8 cellular contexts compared by ENCODE assay signal in genomic region chr19:14361824-14362223, GRCh38. TPM values are rescaled to one million over a fixed set of nuclear protein-coding genes. Genes with fewer than 3 reads are reported as not detected.
A peak's percentile ranks its signal among the peaks of the same experiment; 100 is the strongest.
DNase-seq lines count a peak whose midpoint lies in the region; ATAC-seq and TF ChIP-seq lines count a peak whose summit lies in the region.

No MANE protein-coding gene starts in this region.

- ATAC-seq in activated B cell treated with CpG ODN at 0.5 μM for 24 hours (ENCODE audit: low read depth) (peak; percentile 58), HG03457 (IDR thresholded peaks at IDR 0.05; ENCODE audit: unreplicated experiment) (no peak)

- H3K9ac ChIP-seq in iPS-20b (ENCODE audit: low read depth, low read length) = peak overlapping the region; percentile 6; the same call in 1 of the 2 replicates

- peak overlapping the region; percentile 69 for H3K27ac Mint-ChIP-seq in activated B cell treated with CpG ODN at 0.5 μM for 24 hours

- DNase-seq in CD1c-positive myeloid dendritic cell (ENCODE audit: extremely low spot score) (peak; percentile 43), H7 (peak; percentile 82), activated B cell treated with CpG ODN at 0.5 μM for 24 hours (no peak), cortex of kidney (lab: John Stamatoyannopoulos, UW) (no peak), dorsolateral prefrontal cortex (no peak), NCI-H446 treated with DMSO at 0.1 percent for 48 hours (lab: John Stamatoyannopoulos, UW) (no peak)

- peak overlapping the region; percentile 63 for H3K4me3 Mint-ChIP-seq in activated B cell treated with CpG ODN at 0.5 μM for 24 hours

- H3K4me3 ChIP-seq in H7 (ENCODE audit: insufficient read depth, low read depth, low read length) (no peak overlapping the region), iPS-20b (ENCODE audit: low read length) (no peak overlapping the region), dorsolateral prefrontal cortex (no peak overlapping the region)

- POLR2A ChIA-PET in activated B cell treated with CpG ODN at 0.5 μM for 24 hours (lab: Charles Lee) = interaction anchor here (0.6 to 19.6 kb wide), 14 partner anchors 14 to 696 kb away, joined by 3 to 342 read pairs (median 8); partner anchors contain the start of genes ADGRE5 and ASF1B

- H3K27ac ChIP-seq in iPS-20b (ENCODE audit: low read length) (no peak overlapping the region), dorsolateral prefrontal cortex (no peak overlapping the region)

- no peaks in the 10 kb centered on the region for H3K27me3 ChIP-seq in H7 (ENCODE audit: control insufficient read depth, insufficient read depth, low read length)
- H3K27me3 ChIP-seq in iPS-20b (ENCODE audit: insufficient read depth, low read length) = no peaks in the 10 kb centered on the region
- H3K27me3 ChIP-seq in dorsolateral prefrontal cortex = no peaks in the 10 kb centered on the region

- no peak for TF ChIP-seq CTCF in activated B cell treated with CpG ODN at 0.5 μM for 24 hours (IDR thresholded peaks at IDR 0.05)
- peak in 1 of 56 donors; percentile 7 for TF ChIP-seq CTCF in dorsolateral prefrontal cortex (IDR thresholded peaks at IDR 0.05 in 54 of 56, conservative IDR thresholded peaks at IDR 0.05 in 2 of 56; ENCODE audit: low read depth in 1 of 56, partially characterized antibody in 56 of 56)

- H3K4me1 ChIP-seq in iPS-20b (ENCODE audit: insufficient read depth, low read length) = no peaks in the 10 kb centered on the region

- H3K36me3 ChIP-seq in H7 (replicated peaks; ENCODE audit: control insufficient read depth, insufficient read depth, low read length) (no peaks in the 10 kb centered on the region), iPS-20b (ENCODE audit: insufficient read depth, low read depth, low read length) (no peaks in the 10 kb centered on the region)

- H3K4me1 Mint-ChIP-seq in activated B cell treated with CpG ODN at 0.5 μM for 24 hours = peaks cover 43% of the 10 kb centered on the region

- H3K9me3 ChIP-seq in iPS-20b (ENCODE audit: insufficient read depth, low read depth, low read length) = no peaks in the 10 kb centered on the region

- H3K9me3 Mint-ChIP-seq in activated B cell treated with CpG ODN at 0.5 μM for 24 hours = no peaks in the 10 kb centered on the region

- H3K36me3 Mint-ChIP-seq in activated B cell treated with CpG ODN at 0.5 μM for 24 hours (ENCODE audit: low read depth) = no peaks in the 10 kb centered on the region

- CTCF ChIA-PET in activated B cell treated with CpG ODN at 0.5 μM for 24 hours (lab: Charles Lee) = interaction anchor here (0.7 to 5.3 kb wide), 10 partner anchors 9 to 111 kb away, joined by 3 to 76 read pairs (median 4); partner anchors contain the start of gene ADGRE5

- intact Hi-C loops in activated B cell treated with CpG ODN at 0.5 μM for 24 hours (cut with micrococcal nuclease) = loop anchor here (1.0 kb wide), 2 partner anchors 44 to 110 kb away; no protein-coding TSS in a partner anchor
- intact Hi-C loops in dorsolateral prefrontal cortex (cut with DNase I) = no loop called here

- H3K27me3 Mint-ChIP-seq in activated B cell treated with CpG ODN at 0.5 μM for 24 hours = no peaks in the 10 kb centered on the region

RNA-seq across cellular contexts. Expression of gene ADGRE5, which starts 19.4 kb away (rescaled TPM):
- 5.9 and 6.1 TPM in 2 replicates for total RNA-seq in H7 (2014; rRNA removed; shearing (Covaris generic))
- total RNA-seq in activated B cell treated with CpG ODN at 0.5 μM for 24 hours (129 and 135 TPM in 2 replicates), dorsolateral prefrontal cortex (10 to 100 TPM in 67 of 120 experiments, 1 to 10 TPM in 53; 3.9 to 39.0 (median 10.7) TPM)

RNA-seq across cellular contexts. Expression of gene DDX39A, which starts 57.3 kb away (rescaled TPM):
- total RNA-seq in H7 (2014; rRNA removed; shearing (Covaris generic)) = 94.6 and 131 TPM in 2 replicates
- total RNA-seq in activated B cell treated with CpG ODN at 0.5 μM for 24 hours (210 and 211 TPM in 2 replicates), dorsolateral prefrontal cortex (10 to 100 TPM; 17.5 to 45.6 (median 29.1) TPM)

Comparison
In these comparisons a context has a peak if more than half of its experiments do, and no peak if none do; other contexts are left out.
1. DNase-seq: peak in CD1c-positive myeloid dendritic cell (single experiment) and H7 (single experiment); none in activated B cell treated with CpG ODN at 0.5 μM for 24 hours (single experiment), cortex of kidney (single experiment), dorsolateral prefrontal cortex (0 of 10) and NCI-H446 treated with DMSO at 0.1 percent for 48 hours (single experiment).